8 cellular contexts compared by ENCODE assay signal in the genomic region with DNA sequence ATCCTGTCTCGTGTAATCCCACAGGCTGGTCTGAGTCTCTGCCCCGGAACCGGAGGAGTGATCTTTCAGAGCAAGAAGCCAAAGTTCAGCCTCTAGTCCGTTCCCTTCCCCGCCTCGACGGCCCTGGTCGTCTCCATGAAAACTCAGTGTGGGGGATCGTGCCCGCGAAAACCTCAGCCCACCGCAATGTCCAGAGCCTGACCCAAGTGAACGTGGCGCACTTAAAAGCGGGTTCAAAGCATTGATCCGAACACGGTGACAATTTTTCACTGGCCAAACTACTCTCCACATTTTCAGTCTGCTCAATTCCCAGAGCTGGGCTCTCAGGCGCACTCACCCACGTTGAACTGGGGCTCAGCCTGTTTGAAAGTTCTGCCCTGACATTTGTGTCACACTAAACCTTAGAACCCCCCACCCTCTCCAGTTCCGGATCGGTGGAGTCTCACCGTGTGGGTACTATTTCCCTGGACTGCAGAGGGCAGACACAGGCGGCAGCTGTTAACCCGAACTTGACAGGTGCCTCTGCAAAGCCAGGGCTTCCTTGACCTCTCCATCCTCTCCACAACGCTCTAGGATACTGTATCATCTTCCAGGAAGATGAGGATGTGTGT. TPM values are rescaled to one million over a fixed set of nuclear protein-coding genes. Genes with fewer than 3 reads are reported as not detected.
DNase-seq lines count a peak whose midpoint lies in the region; ATAC-seq, FAIRE-seq and TF ChIP-seq lines count a peak whose summit lies in the region.

No MANE protein-coding gene starts in this region.

- peak overlapping the region; percentile 81 to 82 for H3K4me3 Mint-ChIP-seq in stimulated activated naive B cell treated with anti-CD40 and anti-IgM and Interleukin-4, amounts not matched to agents 10 μg/mL and 1 μg/mL and 100 μg/mL, for 72 hours

- peaks cover 0 to 7% of the 10 kb centered on the region in 2 donors for H3K4me1 ChIP-seq in kidney (ENCODE audit: control insufficient read depth in 1 of 2, insufficient read depth in 1 of 2, low read depth in 1 of 2, low read length in 2 of 2)

- H3K9ac ChIP-seq in kidney (ENCODE audit: low read length in 2 of 2): peak overlapping the region in 1 of 2 donors; percentile 56

- FAIRE-seq in kidney (lab: Jason Lieb, UNC): no peak

- TF ChIP-seq CTCF in astrocyte of the spinal cord (IDR thresholded peaks at IDR 0.05; ENCODE audit: low read depth, low read length) (no peak), kidney (IDR thresholded peaks at IDR 0.05; ENCODE audit: borderline replicate concordance, extremely low read depth, insufficient read depth) (no peak)

- peak; percentile 12 to 16 for ATAC-seq in stimulated activated naive B cell treated with anti-CD40 and anti-IgM and Interleukin-4, amounts not matched to agents 10 μg/mL and 1 μg/mL and 100 μg/mL, for 72 hours (replicated peaks)
- ATAC-seq in HG03025 (IDR thresholded peaks at IDR 0.05; ENCODE audit: low FRiP score, unreplicated experiment) (no peak), GM21576 (IDR thresholded peaks at IDR 0.05; ENCODE audit: unreplicated experiment) (no peak)

- no peaks in the 10 kb centered on the region for H3K9me3 Mint-ChIP-seq in stimulated activated naive B cell treated with anti-CD40 and anti-IgM and Interleukin-4, amounts not matched to agents 10 μg/mL and 1 μg/mL and 100 μg/mL, for 72 hours

- H3K27ac ChIP-seq in kidney (ENCODE audit: low read depth in 2 of 2, low read length in 2 of 2): no peak overlapping the region

- intact Hi-C loops in kidney (cut with DNase I): no loop called here

- H3K4me3 ChIP-seq in astrocyte of the spinal cord (ENCODE audit: low read depth, low read length) (peak overlapping the region; percentile 53), kidney (ENCODE audit: low read length in 2 of 2) (peak overlapping the region; percentile 63 to 71)

- H3K27ac Mint-ChIP-seq in stimulated activated naive B cell treated with anti-CD40 and anti-IgM and Interleukin-4, amounts not matched to agents 10 μg/mL and 1 μg/mL and 100 μg/mL, for 72 hours: peak overlapping the region; percentile 31

- in situ Hi-C loops in astrocyte of the spinal cord (cut with HindIII; ENCODE audit: low sequenced_read_pairs): no loop called here

- H3K27me3 Mint-ChIP-seq in stimulated activated naive B cell treated with anti-CD40 and anti-IgM and Interleukin-4, amounts not matched to agents 10 μg/mL and 1 μg/mL and 100 μg/mL, for 72 hours: peaks cover 44 to 62% of the 10 kb centered on the region in 2 donors

- H3K9me3 ChIP-seq in kidney (ENCODE audit: control insufficient read depth in 1 of 2, low read length in 2 of 2): no peaks in the 10 kb centered on the region

- no peaks in the 10 kb centered on the region for H3K36me3 Mint-ChIP-seq in stimulated activated naive B cell treated with anti-CD40 and anti-IgM and Interleukin-4, amounts not matched to agents 10 μg/mL and 1 μg/mL and 100 μg/mL, for 72 hours

- H3K36me3 ChIP-seq in kidney (ENCODE audit: control insufficient read depth in 1 of 2, insufficient read depth in 2 of 2, low read length in 2 of 2): no peaks in the 10 kb centered on the region

- H3K4me1 Mint-ChIP-seq in stimulated activated naive B cell treated with anti-CD40 and anti-IgM and Interleukin-4, amounts not matched to agents 10 μg/mL and 1 μg/mL and 100 μg/mL, for 72 hours: peaks cover 11 to 17% of the 10 kb centered on the region in 2 donors

- peak; percentile 18 for DNase-seq in GM03348 (ENCODE audit: low spot score)
- peak; percentile 36 for DNase-seq in NCI-H1105 treated with DMSO at 0.1 percent for 48 hours (lab: John Stamatoyannopoulos, UW)
- DNase-seq in astrocyte of the spinal cord (ENCODE audit: low read depth, low spot score): no peak
- DNase-seq in kidney: peak; percentile 66
- DNase-seq in stimulated activated naive B cell treated with anti-CD40 and anti-IgM and Interleukin-4, amounts not matched to agents 10 μg/mL and 1 μg/mL and 100 μg/mL, for 72 hours: peak; percentile 1
- no peak for DNase-seq in mucosa of gallbladder (ENCODE audit: low spot score)

RNA-seq across cellular contexts. Expression of a gene that starts 0.9 kb away (rescaled TPM):
- total RNA-seq in kidney: 21.7 TPM
- 3.9 TPM for polyA plus RNA-seq in kidney (ENCODE audit: insufficient read depth, low read depth, low replicate concordance)
- total RNA-seq in mucosa of gallbladder: 32.8 TPM

Comparison
In these comparisons a context has a peak if more than half of its experiments do, and no peak if none do; other contexts are left out.
1. DNase-seq: peak in GM03348 (single experiment), NCI-H1105 treated with DMSO at 0.1 percent for 48 hours (single experiment), kidney (single experiment) and stimulated activated naive B cell treated with anti-CD40 and anti-IgM and Interleukin-4, amounts not matched to agents 10 μg/mL and 1 μg/mL and 100 μg/mL, for 72 hours (single experiment); none in astrocyte of the spinal cord (single experiment) and mucosa of gallbladder (single experiment).
2. ATAC-seq: peak in stimulated activated naive B cell treated with anti-CD40 and anti-IgM and Interleukin-4, amounts not matched to agents 10 μg/mL and 1 μg/mL and 100 μg/mL, for 72 hours (2 of 2); none in HG03025 (single experiment) and GM21576 (single experiment).